In the genomic region with DNA sequence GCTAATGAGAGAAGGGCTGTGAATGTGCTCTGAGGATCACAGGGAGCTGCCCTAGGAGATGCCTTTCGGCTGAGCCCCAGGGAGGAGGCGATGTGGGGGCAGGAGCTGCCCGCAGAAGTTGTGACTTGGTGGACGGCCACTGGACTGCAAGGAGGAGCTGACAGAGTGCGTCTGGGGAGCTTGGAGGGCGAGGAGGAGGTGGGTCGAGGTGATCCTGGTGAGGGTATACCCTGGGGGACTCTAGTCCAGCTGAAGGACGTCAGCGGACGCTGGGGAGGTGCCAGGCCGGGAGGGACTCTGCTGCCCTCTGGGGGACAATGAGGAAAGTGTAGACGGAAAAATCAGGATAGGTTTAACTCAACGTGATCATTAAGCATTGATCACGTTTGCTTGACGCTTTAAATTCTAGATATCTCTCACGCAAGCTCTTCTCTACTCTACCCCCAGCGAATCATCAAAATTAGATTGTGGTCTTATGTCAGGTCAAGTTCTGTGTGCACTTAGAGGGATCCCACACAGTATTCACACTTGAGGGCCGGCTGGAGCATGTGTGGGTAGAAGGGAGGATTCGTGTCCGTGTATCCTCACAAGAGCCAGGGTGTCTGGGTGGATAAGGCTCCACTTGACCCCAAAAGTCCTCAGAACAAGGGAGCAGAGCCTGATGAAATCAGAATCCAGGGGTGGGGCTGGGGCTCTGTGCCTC, we compare ENCODE assay signal across 10 cellular contexts. TPM values are rescaled to one million over a fixed set of nuclear protein-coding genes. Genes with fewer than 3 reads are reported as not detected.
DNase-seq lines count a peak whose midpoint lies in the region; ATAC-seq and TF ChIP-seq lines count a peak whose summit lies in the region.
"Had no signal": no experiment of that assay in that cellular context is flagged by ENCODE, and none has a peak within 500 bp of the region (broad histone marks: within the 10 kb centered on the region; RNA-seq: fewer than 3 reads in every experiment).

No MANE protein-coding gene starts in this region.

- H3K27ac Mint-ChIP-seq in activated T-helper 17 cell treated with anti-CD3 and anti-CD28 coated beads, Interleukin-2, amount 50 U/mL, for 72 hours = no peak overlapping the region

- peaks cover 35% of the 10 kb centered on the region for H3K27me3 Mint-ChIP-seq in activated T-helper 17 cell treated with anti-CD3 and anti-CD28 coated beads, Interleukin-2, amount 50 U/mL, for 72 hours

- no peaks in the 10 kb centered on the region for H3K9me3 Mint-ChIP-seq in activated T-helper 17 cell treated with anti-CD3 and anti-CD28 coated beads, Interleukin-2, amount 50 U/mL, for 72 hours

- H3K36me3 Mint-ChIP-seq in activated T-helper 17 cell treated with anti-CD3 and anti-CD28 coated beads, Interleukin-2, amount 50 U/mL, for 72 hours (ENCODE audit: low read depth) = no peaks in the 10 kb centered on the region

- DNase-seq in NCI-H345 (lab: John Stamatoyannopoulos, UW) = peak; percentile 21
- DNase-seq in NCI-H345 treated with DMSO at 0.1 percent for 48 hours (lab: John Stamatoyannopoulos, UW; ENCODE audit: unreplicated experiment) = no peak
- DNase-seq in LNCaP clone FGC (ENCODE audit: low read depth) = no peak
- DNase-seq in lung microvascular endothelial cell (ENCODE audit: low read depth in 2 of 2) = peak; percentile 16 to 46
- no peak for DNase-seq in nucleus accumbens (lab: John Stamatoyannopoulos, UW)

- peak; percentile 60 for TF ChIP-seq CTCF in LNCaP clone FGC (IDR thresholded peaks at IDR 0.05; ENCODE audit: control insufficient read depth, extremely low read depth, insufficient read depth)

- H3K4me1 Mint-ChIP-seq in activated T-helper 17 cell treated with anti-CD3 and anti-CD28 coated beads, Interleukin-2, amount 50 U/mL, for 72 hours = peaks cover 6% of the 10 kb centered on the region

- H3K4me3 Mint-ChIP-seq in activated T-helper 17 cell treated with anti-CD3 and anti-CD28 coated beads, Interleukin-2, amount 50 U/mL, for 72 hours = no peak overlapping the region

- H3K4me3 ChIP-seq in LNCaP clone FGC (ENCODE audit: low read depth, low read length) = no peak overlapping the region

- peak; percentile 48 for ATAC-seq in activated T-helper 17 cell treated with anti-CD3 and anti-CD28 coated beads, Interleukin-2, amount 50 U/mL, for 72 hours (replicated peaks)
- ATAC-seq in GM18907 (IDR thresholded peaks at IDR 0.05; ENCODE audit: unreplicated experiment) = no peak
- no peak for ATAC-seq in HG02938 (IDR thresholded peaks at IDR 0.05; ENCODE audit: unreplicated experiment)
- ATAC-seq: naive thymus-derived CD8-positive, alpha-beta T cell had no signal

RNA-seq across cellular contexts. Expression of a gene that starts 3.3 kb away (rescaled TPM):
- not detected for total RNA-seq in activated T-helper 17 cell treated with anti-CD3 and anti-CD28 coated beads, Interleukin-2, amount 50 U/mL, for 72 hours
- total RNA-seq in lung microvascular endothelial cell = 0.44 and 0.60 TPM in 2 replicates
- total RNA-seq: activated CD8-positive, alpha-beta memory T cell treated with anti-CD3 and anti-CD28 coated beads for 36 hours; naive thymus-derived CD8-positive, alpha-beta T cell had no signal

RNA-seq across cellular contexts. Expression of a gene that starts 17.0 kb away (rescaled TPM):
- not detected for total RNA-seq in activated T-helper 17 cell treated with anti-CD3 and anti-CD28 coated beads, Interleukin-2, amount 50 U/mL, for 72 hours
- not detected in 2 replicates for total RNA-seq in lung microvascular endothelial cell
- total RNA-seq: activated CD8-positive, alpha-beta memory T cell treated with anti-CD3 and anti-CD28 coated beads for 36 hours; naive thymus-derived CD8-positive, alpha-beta T cell had no signal

Comparison
In these comparisons a context has a peak if more than half of its experiments do, and no peak if none do; other contexts are left out.
1. DNase-seq: peak in NCI-H345 (single experiment) and lung microvascular endothelial cell (2 of 2); none in NCI-H345 treated with DMSO at 0.1 percent for 48 hours (single experiment), LNCaP clone FGC (single experiment) and nucleus accumbens (0 of 56).